Comparison of ENCODE assay signal across 26 cellular contexts in the genomic region with DNA sequence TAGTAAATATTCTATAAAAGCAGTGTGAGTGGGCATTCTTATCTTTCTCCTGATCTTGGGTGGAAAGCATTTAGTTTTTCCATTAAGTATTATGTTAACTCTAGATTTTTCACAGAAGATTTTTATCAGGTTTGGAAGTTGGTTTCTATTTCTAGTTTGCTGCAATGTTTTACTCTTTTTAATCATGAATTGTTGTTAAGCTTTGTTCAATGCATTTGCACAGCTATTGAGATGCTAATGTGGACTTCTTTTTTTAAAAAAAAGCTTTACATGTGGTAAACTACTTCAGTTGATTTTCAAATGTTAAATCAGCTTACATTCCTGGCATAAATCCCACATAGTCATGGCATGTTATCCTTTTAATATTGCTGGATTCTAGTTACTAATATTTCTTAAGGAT.
"Had no signal": no experiment of that assay in that cellular context is flagged by ENCODE, and none has a peak within 500 bp of the region (broad histone marks: within the 10 kb centered on the region; RNA-seq: fewer than 3 reads in every experiment).

No MANE protein-coding gene starts in this region.

- H3K27ac Mint-ChIP-seq: memory B cell; mesothelial cell of epicardium; natural killer cell; stimulated activated memory B cell treated with anti-CD40 and anti-IgM and Interleukin-4, amounts not matched to agents 10 μg/mL and 1 μg/mL and 100 μg/mL, for 72 hours; stimulated activated naive CD8-positive, alpha-beta T cell treated with anti-CD3 and anti-CD28 coated beads, Interleukin-15, Interleukin-2, amounts not matched to agents 100 ng/mL and 50 ng/mL, for 24 hours had no signal

- H3K27me3 Mint-ChIP-seq: memory B cell; stimulated activated memory B cell treated with anti-CD40 and anti-IgM and Interleukin-4, amounts not matched to agents 10 μg/mL and 1 μg/mL and 100 μg/mL, for 72 hours had no signal

- H3K27me3 ChIP-seq: dorsolateral prefrontal cortex, heart left ventricle, spleen, tibial artery, upper lobe of left lung, uterus had no signal

- H3K4me3 Mint-ChIP-seq: memory B cell; mesothelial cell of epicardium; natural killer cell; neural crest cell; stimulated activated memory B cell treated with anti-CD40 and anti-IgM and Interleukin-4, amounts not matched to agents 10 μg/mL and 1 μg/mL and 100 μg/mL, for 72 hours; stimulated activated naive CD8-positive, alpha-beta T cell treated with anti-CD3 and anti-CD28 coated beads, Interleukin-15, Interleukin-2, amounts not matched to agents 100 ng/mL and 50 ng/mL, for 24 hours had no signal

- H3K27ac ChIP-seq: coronary artery, dorsolateral prefrontal cortex, heart left ventricle, left ventricle myocardium inferior, lower lobe of right lung, parathyroid adenoma, psoas muscle, spleen, tibial artery, upper lobe of left lung, uterus had no signal

- H3K36me3 ChIP-seq: heart left ventricle, left ventricle myocardium inferior, lower lobe of right lung, spleen, tibial artery, upper lobe of left lung, uterus had no signal

- H3K9ac ChIP-seq: parathyroid adenoma had no signal

- ATAC-seq: heart left ventricle; left cardiac atrium; lower lobe of right lung; natural killer cell; psoas muscle; sciatic nerve; stimulated activated memory B cell treated with anti-CD40 and anti-IgM and Interleukin-4, amounts not matched to agents 10 μg/mL and 1 μg/mL and 100 μg/mL, for 72 hours had no signal

- H3K36me3 Mint-ChIP-seq: memory B cell; stimulated activated memory B cell treated with anti-CD40 and anti-IgM and Interleukin-4, amounts not matched to agents 10 μg/mL and 1 μg/mL and 100 μg/mL, for 72 hours had no signal

- H3K4me1 ChIP-seq: left ventricle myocardium inferior, lower lobe of right lung, parathyroid adenoma, psoas muscle, spleen, tibial artery, upper lobe of left lung, uterus had no signal

- H3K9me3 ChIP-seq: lower lobe of right lung, tibial artery, upper lobe of left lung, uterus had no signal

- H3K4me3 ChIP-seq: coronary artery, dorsolateral prefrontal cortex, heart left ventricle, left ventricle myocardium inferior, lower lobe of right lung, psoas muscle, spleen, tibial artery, upper lobe of left lung, uterus had no signal

- H3K4me1 Mint-ChIP-seq: memory B cell; mesothelial cell of epicardium; natural killer cell; stimulated activated memory B cell treated with anti-CD40 and anti-IgM and Interleukin-4, amounts not matched to agents 10 μg/mL and 1 μg/mL and 100 μg/mL, for 72 hours had no signal

- DNase-seq: dorsolateral prefrontal cortex; effector CD8-positive, alpha-beta T cell; heart left ventricle; hippocampal formation; kidney; left cardiac atrium; left ventricle myocardium inferior; lower lobe of right lung; natural killer cell; psoas muscle; retina; spleen; stimulated activated CD4-positive, alpha-beta T cell treated with anti-CD3 and anti-CD28 coated beads, Interleukin-15, amount 100 ng/mL, for 24 hours; stimulated activated CD4-positive, alpha-beta T cell treated with anti-CD3 and anti-CD28 coated beads, Interleukin-1b, Interleukin-23, amount 100 ng/mL, for 48 hours; stimulated activated CD4-positive, alpha-beta T cell treated with anti-CD3 and anti-CD28 coated beads, Interleukin-4, amount 100 ng/mL, for 24 hours; tibial artery; upper lobe of left lung; uterus had no signal
